ENCODE assay signal across 18 cellular contexts in the genomic region with DNA sequence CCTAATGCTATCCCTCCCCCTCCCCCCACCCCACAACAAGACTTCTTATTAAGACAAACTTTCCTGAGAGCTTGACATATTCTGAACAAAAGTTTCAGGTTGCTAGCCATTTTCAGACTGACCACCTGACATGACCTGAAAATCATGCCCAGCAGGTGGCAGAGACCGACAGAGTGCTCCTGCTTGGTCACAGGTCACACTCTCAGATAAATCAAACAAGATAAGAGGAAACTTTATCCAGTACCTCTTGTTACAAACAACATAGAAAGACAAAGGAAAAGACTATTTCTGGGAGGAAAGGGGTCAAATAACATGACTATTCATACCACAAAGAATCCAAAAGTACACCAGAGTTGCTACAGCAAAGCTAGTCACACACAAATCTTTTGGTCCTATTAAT.
"Had no signal": no experiment of that assay in that cellular context is flagged by ENCODE, and none has a peak within 500 bp of the region (broad histone marks: within the 10 kb centered on the region; RNA-seq: fewer than 3 reads in every experiment).

No MANE protein-coding gene starts in this region.

- DNase-seq: activated CD4-positive, alpha-beta T cell treated with anti-CD3 and anti-CD28 coated beads, Interleukin-2, amount 10 ng/mL, durations not matched to agents 7 days and 5 days; activated CD8-positive, alpha-beta memory T cell treated with anti-CD3 and anti-CD28 coated beads for 24 hours; activated naive CD8-positive, alpha-beta T cell treated with anti-CD3 and anti-CD28 coated beads for 36 hours; amygdala; caudate nucleus; hippocampal formation; kidney; nucleus accumbens; small intestine; stimulated activated CD4-positive, alpha-beta T cell treated with anti-CD3 and anti-CD28 coated beads, Interleukin-4, amount 100 ng/mL, for 24 hours; stimulated activated naive CD4-positive, alpha-beta T cell; substantia nigra; transverse colon had no signal

- FAIRE-seq: colon, kidney, small intestine had no signal

- H3K36me3 ChIP-seq: right atrium auricular region, transverse colon had no signal

- H3K4me3 ChIP-seq: body of pancreas, right atrium auricular region, transverse colon had no signal

- H3K4me1 ChIP-seq: body of pancreas, right atrium auricular region, transverse colon had no signal

- ATAC-seq: body of pancreas; esophagus mucosa; natural killer cell treated with Interleukin-12 subunit alpha and Interleukin-12 subunit beta and Interleukin-15 and Interleukin-18, amount 100 ng/mL, for 72 hours had no signal

- H3K27me3 ChIP-seq: body of pancreas, right atrium auricular region, transverse colon had no signal

- H3K9me3 ChIP-seq: body of pancreas, right atrium auricular region, transverse colon had no signal

- H3K27ac ChIP-seq: body of pancreas, right atrium auricular region, transverse colon had no signal
